36 cellular contexts compared by ENCODE assay signal in the genomic region with DNA sequence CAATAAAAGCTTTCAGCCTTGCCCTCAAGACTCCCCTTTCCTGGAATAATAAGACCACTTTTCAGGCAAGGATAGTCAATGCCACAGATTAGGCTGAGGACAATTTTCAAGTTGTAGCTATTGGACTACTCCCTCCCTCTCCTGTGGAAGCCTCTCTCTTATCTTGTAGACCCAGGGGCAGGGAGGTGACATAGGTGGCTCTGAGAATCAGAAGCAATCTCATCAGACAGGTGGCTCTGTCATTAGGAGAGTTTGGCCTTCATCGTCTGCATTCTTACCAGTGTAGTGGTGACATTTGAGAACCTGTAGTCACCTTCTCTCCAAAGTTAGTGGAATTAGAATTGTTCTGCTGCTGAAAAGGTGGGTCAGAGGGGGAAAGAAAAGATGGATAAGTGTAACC.
"Had no signal": no experiment of that assay in that cellular context is flagged by ENCODE, and none has a peak within 500 bp of the region (broad histone marks: within the 10 kb centered on the region; RNA-seq: fewer than 3 reads in every experiment).

No MANE protein-coding gene starts in this region.

- H3K27me3 ChIP-seq: MG63 had no signal

- DNase-seq: Karpas-422, Kasumi-1, KG1, MG63, MM.1S, MV-4-11, NCI-H1048, NCI-H1092, NCI-H1092 treated with DMSO at 0.1 percent for 48 hours, NCI-H1105, NCI-H1105 treated with DMSO at 0.1 percent for 48 hours, NCI-H1417, NCI-H1417 treated with DMSO at 0.1 percent for 48 hours, NCI-H1436, NCI-H1436 treated with DMSO at 0.1 percent for 48 hours, NCI-H146, NCI-H1694 treated with DMSO at 0.1 percent for 48 hours, NCI-H187, NCI-H187 treated with DMSO at 0.1 percent for 48 hours, NCI-H1930, NCI-H2029, NCI-H2029 treated with DMSO at 0.1 percent for 48 hours, NCI-H2081, NCI-H2107, NCI-H2171, NCI-H2171 treated with DMSO at 0.1 percent for 48 hours, NCI-H2227 treated with DMSO at 0.1 percent for 48 hours, NCI-H226, NCI-H345, NCI-H446, NCI-H446 treated with DMSO at 0.1 percent for 48 hours, NCI-H510A, NCI-H510A treated with DMSO at 0.1 percent for 48 hours, NCI-H524, NCI-H524 treated with DMSO at 0.1 percent for 48 hours had no signal

- H3K9me3 ChIP-seq: MG63 had no signal

- H3K27ac ChIP-seq: KMS-11 had no signal

- H3K9ac ChIP-seq: KMS-11 had no signal

- H3K4me3 ChIP-seq: MG63 had no signal

- H3K4me2 ChIP-seq: KMS-11 had no signal

- H3K36me3 ChIP-seq: MG63 had no signal
